Comparison of ENCODE assay signal across 25 cellular contexts in genomic region chr5:108263338-108263737, GRCh38.
A peak's percentile ranks its signal among the peaks of the same experiment; 100 is the strongest.
DNase-seq lines count a peak whose midpoint lies in the region; ATAC-seq, FAIRE-seq and TF ChIP-seq lines count a peak whose summit lies in the region.
"Had no signal": no experiment of that assay in that cellular context is flagged by ENCODE, and none has a peak within 500 bp of the region (broad histone marks: within the 10 kb centered on the region; RNA-seq: fewer than 3 reads in every experiment).

No MANE protein-coding gene starts in this region.

- H3K4me2 ChIP-seq in A549, result no peak overlapping the region
- H3K4me2 ChIP-seq in K562 (ENCODE audit: insufficient read depth, low read length), result no peak overlapping the region
- H3K4me2 ChIP-seq: BLaER1 treated with 17β-estradiol and CSF1 and Interleukin-3, amounts not matched to agents 10 nM and 100 nM; GM23338 had no signal

- H4K20me1 ChIP-seq in K562 (replicated peaks; ENCODE audit: control insufficient read depth, insufficient read depth, low read length), result no peaks in the 10 kb centered on the region

- CTCF ChIA-PET in A549 (lab: Yijun Ruan, JAX) (no interaction called here), HEK293T (lab: Yijun Ruan, JAX) (interaction anchor here (0.6 kb wide), 1 partner anchor 150 kb away, joined by 4 read pairs; no protein-coding TSS in a partner anchor), K562 (lab: Yijun Ruan, JAX; ENCODE audit: low intra/inter-chr PET ratio) (interaction anchor here (1.3 kb wide), 1 partner anchor 82 kb away, joined by 6 read pairs; no protein-coding TSS in a partner anchor)

- no peak for TF ChIP-seq EP300 in A549 (IDR thresholded peaks at IDR 0.05)
- TF ChIP-seq EP300 in K562 (IDR thresholded peaks at IDR 0.05; ENCODE audit: low read length), result no peak

- TF ChIP-seq CTCF in A549 (IDR thresholded peaks at IDR 0.05), result no peak
- no peak for TF ChIP-seq CTCF in K562 (IDR thresholded peaks at IDR 0.05 in 2 of 3, conservative IDR thresholded peaks at IDR 0.05 in 1 of 3; ENCODE audit: insufficient read depth in 2 of 3, low read depth in 1 of 3, low read length in 3 of 3)
- no peak for TF ChIP-seq CTCF in kidney (IDR thresholded peaks at IDR 0.05; ENCODE audit: borderline replicate concordance, extremely low read depth, insufficient read depth)

- H3K79me2 ChIP-seq in K562 (ENCODE audit: control insufficient read depth, insufficient read depth, low read length), result no peaks in the 10 kb centered on the region

- TF ChIP-seq POLR2A in A549 (IDR thresholded peaks at IDR 0.05; ENCODE audit: low read length) (no peak), K562 (conservative IDR thresholded peaks at IDR 0.05) (no peak)

- H3K4me3 ChIP-seq in A549 (no peak overlapping the region), K562 (no peak overlapping the region), kidney (ENCODE audit: low read length in 2 of 2) (no peak overlapping the region)
- H3K4me3 ChIP-seq: BLaER1 treated with 17β-estradiol and CSF1 and Interleukin-3, amounts not matched to agents 10 nM and 100 nM; GM23338 had no signal

- H3K4me1 ChIP-seq in A549 (no peaks in the 10 kb centered on the region), K562 (replicated peaks in 1 of 2; ENCODE audit: control insufficient read depth in 2 of 2, insufficient read depth in 2 of 2, low read length in 2 of 2) (peaks cover 0 to 6% of the 10 kb centered on the region in 2 experiments; a peak in 3 of 5 replicates), kidney (ENCODE audit: control insufficient read depth in 1 of 2, insufficient read depth in 1 of 2, low read depth in 1 of 2, low read length in 2 of 2) (peaks cover 0 to 2% of the 10 kb centered on the region in 2 donors)
- H3K4me1 ChIP-seq: BLaER1 treated with 17β-estradiol and CSF1 and Interleukin-3, amounts not matched to agents 10 nM and 100 nM had no signal

- H3K9ac ChIP-seq in K562 (ENCODE audit: insufficient read depth in 1 of 2, low read depth in 2 of 2, low read length in 2 of 2) (no peak overlapping the region), kidney (ENCODE audit: low read length in 2 of 2) (no peak overlapping the region)
- H3K9ac ChIP-seq: BLaER1 treated with 17β-estradiol and CSF1 and Interleukin-3, amounts not matched to agents 10 nM and 100 nM had no signal

- H3K9me1 ChIP-seq in K562 (ENCODE audit: control insufficient read depth, insufficient read depth, low read length), result no peaks in the 10 kb centered on the region

- no peak overlapping the region for H2AFZ ChIP-seq in K562 (ENCODE audit: low read depth, low read length)
- H2AFZ ChIP-seq: GM23338 had no signal

- POLR2A ChIA-PET in A549 (lab: Yijun Ruan, JAX), result no interaction called here
- POLR2A ChIA-PET in HEK293T (lab: Yijun Ruan, JAX), result no interaction called here
- POLR2A ChIA-PET in K562 (lab: Yijun Ruan, JAX), result interaction anchor here (0.8 kb wide), 1 partner anchor 1147 kb away, joined by 3 read pairs; the partner anchor contains the start of gene PJA2

- H3K27ac ChIP-seq in A549 (no peak overlapping the region), K562 (ENCODE audit: extremely low read depth, low read depth, low read length) (no peak overlapping the region), kidney (ENCODE audit: low read depth in 2 of 2, low read length in 2 of 2) (no peak overlapping the region)
- H3K27ac ChIP-seq: 22Rv1; BLaER1 treated with 17β-estradiol and CSF1 and Interleukin-3, amounts not matched to agents 10 nM and 100 nM had no signal

- in situ Hi-C loops in K562 (cut with MboI), result no loop called here

- no peak for DNase-seq in A549 (ENCODE audit: low read depth in 1 of 2, low spot score in 1 of 2)
- DNase-seq in HEK293T (ENCODE audit: extremely low spot score), result no peak
- DNase-seq in K562 (ENCODE audit: extremely low read depth in 1 of 4, low spot score in 3 of 4), result no peak
- DNase-seq in kidney, result no peak
- DNase-seq in NCI-H1436 treated with DMSO at 0.1 percent for 48 hours (lab: John Stamatoyannopoulos, UW), result no peak
- no peak for DNase-seq in cerebellar nuclear complex (lab: John Stamatoyannopoulos, UW)
- DNase-seq in NOMO-1 treated with DMSO at 0.1 percent for 48 hours (lab: John Stamatoyannopoulos, UW; ENCODE audit: unreplicated experiment), result no peak
- DNase-seq: ACHN; AML-193; BE2C; Calu3; CD4-positive, alpha-beta memory T cell; COR-L47; DMS53; DMS79 treated with DMSO at 0.1 percent for 48 hours; GF-D8; H9 had no signal

- intact Hi-C loops in K562 (cut with micrococcal nuclease), result loop anchor here (5.0 kb wide), 2 partner anchors 214 to 259 kb away; no protein-coding TSS in a partner anchor
- intact Hi-C loops in kidney (cut with DNase I), result no loop called here

- H3K36me3 ChIP-seq in K562 (ENCODE audit: control insufficient read depth, insufficient read depth, low read length) (no peaks in the 10 kb centered on the region), kidney (ENCODE audit: control insufficient read depth in 1 of 2, insufficient read depth in 2 of 2, low read length in 2 of 2) (no peaks in the 10 kb centered on the region)
- H3K36me3 ChIP-seq: BE2C; BLaER1 treated with 17β-estradiol and CSF1 and Interleukin-3, amounts not matched to agents 10 nM and 100 nM had no signal

- no TSS peak for BruUV-seq in K562 (replicated peaks; lab: Mats Ljungman, UMichigan)

- no peak for TF ChIP-seq RAD21 in A549 (conservative IDR thresholded peaks at IDR 0.05 in 1 of 2, IDR thresholded peaks at IDR 0.05 in 1 of 2)
- TF ChIP-seq RAD21 in K562 (CRISPR knock-in tag; conservative IDR thresholded peaks at IDR 0.05 in 1 of 2, IDR thresholded peaks at IDR 0.05 in 1 of 2), result no peak

- no peaks in the 10 kb centered on the region for H3K27me3 ChIP-seq in K562 (ENCODE audit: control insufficient read depth in 2 of 2, insufficient read depth in 2 of 2, low read length in 2 of 2)
- H3K27me3 ChIP-seq: BE2C; BLaER1 treated with 17β-estradiol and CSF1 and Interleukin-3, amounts not matched to agents 10 nM and 100 nM had no signal

- ATAC-seq in A549, result no peak
- no peak for ATAC-seq in K562
- ATAC-seq in HG03521 (IDR thresholded peaks at IDR 0.05; ENCODE audit: unreplicated experiment), result no peak
- ATAC-seq: GM23338, HCT116 had no signal

- no peaks in the 10 kb centered on the region for H3K9me3 ChIP-seq in A549
- no peaks in the 10 kb centered on the region for H3K9me3 ChIP-seq in K562 (replicated peaks; ENCODE audit: control insufficient read depth, insufficient read depth, low read depth, low read length)
- no peaks in the 10 kb centered on the region for H3K9me3 ChIP-seq in kidney (ENCODE audit: control insufficient read depth in 1 of 2, low read length in 2 of 2)
- H3K9me3 ChIP-seq: BE2C; BLaER1 treated with 17β-estradiol and CSF1 and Interleukin-3, amounts not matched to agents 10 nM and 100 nM had no signal

- FAIRE-seq in A549 (lab: Jason Lieb, UNC), result no peak
- no peak for FAIRE-seq in K562 (lab: Jason Lieb, UNC)
- peak; percentile 39 for FAIRE-seq in kidney (lab: Jason Lieb, UNC)
- FAIRE-seq: A204.1, GM12891, GM18507 had no signal

TF ChIP-seq in A549, 52 proteins besides CTCF, POLR2A, EP300 and RAD21:
- TF ChIP-seq MAFK (IDR thresholded peaks at IDR 0.05; ENCODE audit: partially characterized antibody) (peak; percentile 32), CEBPB (IDR thresholded peaks at IDR 0.05) (no peak)

TF ChIP-seq in HEK293T, 16 proteins besides CTCF, POLR2A, EP300 and RAD21:
- TF ChIP-seq NFRKB (IDR thresholded peaks at IDR 0.05) (no peak), ELF4 (IDR thresholded peaks at IDR 0.05) (no peak), BHLHE40 (IDR thresholded peaks at IDR 0.05; ENCODE audit: borderline replicate concordance) (no peak), FOXA1 (IDR thresholded peaks at IDR 0.05) (0 out of 2 replicates have a peak, but pooled peaks have one; percentile 47), TARDBP (IDR thresholded peaks at IDR 0.05) (no peak), ZNF384 (IDR thresholded peaks at IDR 0.05) (no peak)

TF ChIP-seq in K562, 482 proteins besides CTCF, POLR2A, EP300 and RAD21:
- TF ChIP-seq ZNF184 (CRISPR knock-in tag; IDR thresholded peaks at IDR 0.05) (no peak), ZNF316 (IDR thresholded peaks at IDR 0.05) (peak; percentile 47), C11orf30 (IDR thresholded peaks at IDR 0.05; ENCODE audit: low read depth) (0 out of 2 replicates have a peak, but pooled peaks have one; percentile 10)

Comparison
In these comparisons a context has a peak if more than half of its experiments do, and no peak if none do; other contexts are left out.
1. Of the 35 proteins assayed by ChIP-seq in both K562 and A549: peak only in K562: none; only in A549: MAFK; in both: none; in neither: 34.